9 cellular contexts compared by ENCODE assay signal in genomic region chr17:18411377-18411864, GRCh38. TPM values are rescaled to one million over a fixed set of nuclear protein-coding genes. Genes with fewer than 3 reads are reported as not detected.
DNase-seq lines count a peak whose midpoint lies in the region; ATAC-seq, FAIRE-seq and TF ChIP-seq lines count a peak whose summit lies in the region.
"Not testable (repeated sequence)": the region's sequence is repeated elsewhere in the genome, so short reads cannot be mapped to it uniquely, and the experiment has no call there.
"Had no signal": no experiment of that assay in that cellular context is flagged by ENCODE, and none has a peak within 500 bp of the region (broad histone marks: within the 10 kb centered on the region; RNA-seq: fewer than 3 reads in every experiment).

No MANE protein-coding gene starts in this region.

- peak overlapping the region; percentile 97 for H2AK5ac ChIP-seq in IMR-90 (ENCODE audit: low read depth, low read length)

- H3K9me1 ChIP-seq in IMR-90 (ENCODE audit: insufficient read depth, low read length); endothelial cell of umbilical vein (replicated peaks; ENCODE audit: control insufficient read depth, extremely low read depth, insufficient read depth, low read length): not testable (repeated sequence)

- peak overlapping the region; percentile 65 for H3K4me3 ChIP-seq in IMR-90 (ENCODE audit: insufficient read depth, low read depth, low read length)
- H3K4me3 ChIP-seq in SK-N-MC: peak overlapping the region; percentile 79
- peak overlapping the region in 2 of 3 experiments; percentile 39 to 46 for H3K4me3 ChIP-seq in endothelial cell of umbilical vein (replicated peaks in 1 of 3; ENCODE audit: insufficient read depth in 1 of 3, low read depth in 1 of 3, low read length in 3 of 3)
- H3K4me3 ChIP-seq in rectal smooth muscle tissue (ENCODE audit: low read length): peak overlapping the region; percentile 63
- H3K4me3 ChIP-seq in thoracic aorta: peak overlapping the region; percentile 75

- peak overlapping the region; percentile 79 for H2BK5ac ChIP-seq in IMR-90 (ENCODE audit: low read depth, low read length, poor library complexity, severe bottlenecking)

- CTCF ChIA-PET in IMR-90 (lab: Yijun Ruan, JAX); endothelial cell of umbilical vein (lab: Charles Lee): not testable (repeated sequence)

- H2AFZ ChIP-seq in IMR-90 (replicated peaks; ENCODE audit: low read length, poor library complexity) (peak overlapping the region; percentile 73), endothelial cell of umbilical vein (ENCODE audit: low read depth, low read length) (peak overlapping the region; percentile 57)

- peak overlapping the region; percentile 92 for H3K14ac ChIP-seq in IMR-90 (replicated peaks; ENCODE audit: low read depth, low read length)

- H3K4me1 ChIP-seq in IMR-90 (ENCODE audit: control insufficient read depth, insufficient read depth, low read length); endothelial cell of umbilical vein (ENCODE audit: control insufficient read depth, extremely low read depth, insufficient read depth, low read length); rectal smooth muscle tissue (ENCODE audit: control insufficient read depth, insufficient read depth, low read length); thoracic aorta (ENCODE audit: control insufficient read depth in 1 of 2, low read depth in 2 of 2): not testable (repeated sequence)

- H4K8ac ChIP-seq in IMR-90 (ENCODE audit: low read depth in 2 of 2, low read length in 2 of 2): peak overlapping the region; percentile 94 to 96

- not testable (repeated sequence) for H3K36me3 ChIP-seq in IMR-90 (ENCODE audit: control insufficient read depth, insufficient read depth, low read length); SK-N-MC (ENCODE audit: insufficient read depth, low read length); endothelial cell of umbilical vein (ENCODE audit: control insufficient read depth in 2 of 2, extremely low read depth in 1 of 2, insufficient read depth in 2 of 2, low read length in 2 of 2); rectal smooth muscle tissue (ENCODE audit: control insufficient read depth, insufficient read depth, low read length); thoracic aorta

- in situ Hi-C loops in IMR-90 (cut with MboI; ENCODE audit: low sequenced_read_pairs): not testable (repeated sequence)

- peak overlapping the region; percentile 30 for H3K18ac ChIP-seq in IMR-90 (ENCODE audit: low read depth, low read length)

- H2BK20ac ChIP-seq in IMR-90 (ENCODE audit: low read depth, low read length): not testable (repeated sequence)

- H3K79me1 ChIP-seq in IMR-90 (ENCODE audit: low read depth in 1 of 2, low read length in 2 of 2): not testable (repeated sequence)

- peak overlapping the region; percentile 96 for H4K91ac ChIP-seq in IMR-90 (ENCODE audit: insufficient read depth, low read depth, low read length)

- TF ChIP-seq POLR2A in IMR-90 (IDR thresholded peaks at IDR 0.05; ENCODE audit: low read depth, low read length); endothelial cell of umbilical vein (IDR thresholded peaks at IDR 0.05; ENCODE audit: low read depth, low read length): not testable (repeated sequence)

- POLR2A ChIA-PET in IMR-90 (lab: Charles Lee; ENCODE audit: unreplicated experiment); endothelial cell of umbilical vein (lab: Charles Lee): not testable (repeated sequence)

- peak overlapping the region; percentile 87 for H3K4ac ChIP-seq in IMR-90 (ENCODE audit: low read depth, low read length)

- not testable (repeated sequence) for BruUV-seq in IMR-90 (replicated peaks; lab: Mats Ljungman, UMichigan)
- TSS peak; percentile 68 for BruUV-seq in endothelial cell of umbilical vein (replicated peaks; lab: Mats Ljungman, UMichigan)

- peak; percentile 73 for ATAC-seq in IMR-90 (ENCODE audit: low read depth)
- not testable (repeated sequence) for ATAC-seq in thoracic aorta (ENCODE audit: insufficient number of reproducible peaks, low FRiP score, low read depth)

- not testable (repeated sequence) for TF ChIP-seq CTCF in IMR-90 (conservative IDR thresholded peaks at IDR 0.05; ENCODE audit: low read depth, low read length); endothelial cell of umbilical vein (IDR thresholded peaks at IDR 0.05; ENCODE audit: extremely low read depth in 1 of 2, insufficient read depth in 1 of 2, low read depth in 1 of 2, low read length in 2 of 2); thoracic aorta (IDR thresholded peaks at IDR 0.05)

- H3K4me2 ChIP-seq in IMR-90 (ENCODE audit: low read depth, low read length) (peak overlapping the region; percentile 28), endothelial cell of umbilical vein (ENCODE audit: insufficient read depth, low read length) (peak overlapping the region; percentile 24)

- DNase-seq in Daoy (ENCODE audit: low read depth): peak; percentile 42
- peak; percentile 61 for DNase-seq in IMR-90
- DNase-seq in SK-N-MC (ENCODE audit: low read depth, low spot score); thoracic aorta (ENCODE audit: low spot score): not testable (repeated sequence)
- peak; percentile 15 for DNase-seq in activated naive CD4-positive, alpha-beta T cell treated with Interleukin-2 at 50 U/mL for 16 hours
- DNase-seq in endothelial cell of umbilical vein (ENCODE audit: low read depth, low spot score): peak; percentile 5
- DNase-seq in kidney tubule cell (ENCODE audit: low spot score): peak; percentile 34

- not testable (repeated sequence) for H3K27me3 ChIP-seq in IMR-90 (ENCODE audit: control insufficient read depth, insufficient read depth, low read length); endothelial cell of umbilical vein (ENCODE audit: control insufficient read depth in 2 of 2, insufficient read depth in 2 of 2, low read length in 2 of 2); rectal smooth muscle tissue (ENCODE audit: control insufficient read depth, insufficient read depth, low read length); thoracic aorta (replicated peaks; ENCODE audit: insufficient read depth)

- H2BK15ac ChIP-seq in IMR-90 (ENCODE audit: low read depth, low read length): peak overlapping the region; percentile 52; the same call in 2 of the 3 replicates

- not testable (repeated sequence) for H3K79me2 ChIP-seq in endothelial cell of umbilical vein (ENCODE audit: control insufficient read depth, insufficient read depth, low read length)

- H4K5ac ChIP-seq in IMR-90 (ENCODE audit: low read depth, low read length): peak overlapping the region; percentile 81

- 0% methylated on average over 7 of the region's 25 CpGs; no CpG with 5 or more reads in 1 of the 2 experiments for WGBS in IMR-90 (ENCODE audit: extremely low coverage in 2 of 2, insufficient read length in 1 of 2), 2 experiments

- not testable (repeated sequence) for TF ChIP-seq RAD21 in IMR-90 (IDR thresholded peaks at IDR 0.05; ENCODE audit: low read length)

- H3K27ac ChIP-seq in IMR-90 (ENCODE audit: insufficient read depth, low read length) (peak overlapping the region; percentile 90), SK-N-MC (peak overlapping the region; percentile 94), rectal smooth muscle tissue (ENCODE audit: low read depth, low read length) (peak overlapping the region; percentile 88)
- H3K27ac ChIP-seq in endothelial cell of umbilical vein (ENCODE audit: insufficient read depth, low read depth, low read length); thoracic aorta: not testable (repeated sequence)

- not testable (repeated sequence) for H3K9me3 ChIP-seq in IMR-90 (ENCODE audit: control insufficient read depth, insufficient read depth, low read length); SK-N-MC (ENCODE audit: low read depth, low read length); endothelial cell of umbilical vein (replicated peaks; ENCODE audit: control insufficient read depth, insufficient read depth, low read length); thoracic aorta

- not testable (repeated sequence) for H2AK9ac ChIP-seq in IMR-90 (replicated peaks; ENCODE audit: low read depth, low read length, poor library complexity)

- peak; percentile 48 for FAIRE-seq in endothelial cell of umbilical vein (lab: Jason Lieb, UNC)

- intact Hi-C loops in IMR-90 (cut with micrococcal nuclease); endothelial cell of umbilical vein (cut with micrococcal nuclease): not testable (repeated sequence)

- not testable (repeated sequence) for H4K20me1 ChIP-seq in IMR-90 (ENCODE audit: insufficient read depth, low read length); endothelial cell of umbilical vein (replicated peaks; ENCODE audit: control insufficient read depth, extremely low read depth, insufficient read depth, low read length)

- peak overlapping the region; percentile 71 for H2BK120ac ChIP-seq in IMR-90 (ENCODE audit: low read depth, low read length)

- dilution Hi-C loops in IMR-90 (cut with HindIII; ENCODE audit: low sequenced_read_pairs, unreplicated experiment); endothelial cell of umbilical vein (cut with MboI; ENCODE audit: extremely low pct_ligation_motif_present, low sequenced_read_pairs): not testable (repeated sequence)

- peak overlapping the region; percentile 71 for H3K56ac ChIP-seq in IMR-90 (ENCODE audit: extremely low read depth, insufficient read depth, low read length)

- H3K23ac ChIP-seq in IMR-90 (ENCODE audit: low read depth, low read length): peak overlapping the region; percentile 29; the same call in 1 of the 2 replicates

- H3K9ac ChIP-seq in IMR-90 (ENCODE audit: low read depth, low read length): peak overlapping the region; percentile 85
- H3K9ac ChIP-seq in SK-N-MC (ENCODE audit: insufficient read length): peak overlapping the region; percentile 76
- not testable (repeated sequence) for H3K9ac ChIP-seq in endothelial cell of umbilical vein (replicated peaks; ENCODE audit: extremely low read depth, insufficient read depth, low read length); rectal smooth muscle tissue (ENCODE audit: low read length)

RNA-seq across cellular contexts. Expression of gene EVPLL, which starts 33.8 kb away (rescaled TPM):
- total RNA-seq in Daoy (2014; rRNA removed; shearing (Covaris generic)): not detected in 2 replicates
- total RNA-seq in IMR-90 (2012; rRNA removed): not detected in 2 replicates
- polyA plus RNA-seq in IMR-90 (2012; rRNA removed): not detected in 2 replicates
- polyA plus RNA-seq in IMR-90 (2012; cell fraction: cytosol; rRNA removed): not detected in 2 replicates
- 0.03 and 0.05 TPM in 2 replicates for polyA plus RNA-seq in IMR-90 (2012; cell fraction: nucleus; rRNA removed; ENCODE audit: low replicate concordance)
- not detected in 2 replicates for total RNA-seq in endothelial cell of umbilical vein
- polyA plus RNA-seq in endothelial cell of umbilical vein: not detected in 2 replicates
- polyA plus RNA-seq in endothelial cell of umbilical vein (2011; cell fraction: cytosol; rRNA removed): not detected in 2 replicates
- polyA plus RNA-seq in endothelial cell of umbilical vein (2011; cell fraction: nucleus; rRNA removed): not detected in 2 replicates
- polyA plus RNA-seq in endothelial cell of umbilical vein (2012): not detected in 2 replicates
- not detected in 2 replicates for polyA minus RNA-seq in endothelial cell of umbilical vein
- polyA minus RNA-seq in endothelial cell of umbilical vein (2011; cell fraction: cytosol; rRNA and poly(A)+ RNA removed): 1.4 TPM
- polyA minus RNA-seq in endothelial cell of umbilical vein (2011; cell fraction: nucleus; rRNA and poly(A)+ RNA removed): not detected in 2 replicates
- total RNA-seq in thoracic aorta: not detected
- total RNA-seq: glomerular endothelial cell had no signal

RNA-seq across cellular contexts. Expression of gene SHMT1, which starts 48.1 kb away (rescaled TPM):
- total RNA-seq in Daoy (2014; rRNA removed; shearing (Covaris generic)): 33.7 and 34.3 TPM in 2 replicates
- 7.5 and 8.1 TPM in 2 replicates for total RNA-seq in IMR-90 (2012; rRNA removed)
- 7.3 and 7.5 TPM in 2 replicates for polyA plus RNA-seq in IMR-90 (2012; rRNA removed)
- 4.5 and 15.3 TPM in 2 replicates for polyA plus RNA-seq in IMR-90 (2012; cell fraction: cytosol; rRNA removed)
- polyA plus RNA-seq in IMR-90 (2012; cell fraction: nucleus; rRNA removed; ENCODE audit: low replicate concordance): 11.6 and 11.8 TPM in 2 replicates
- total RNA-seq in endothelial cell of umbilical vein: 27.2 and 27.6 TPM in 2 replicates
- 14.2 and 18.9 TPM in 2 replicates for polyA plus RNA-seq in endothelial cell of umbilical vein
- polyA plus RNA-seq in endothelial cell of umbilical vein (2011; cell fraction: cytosol; rRNA removed): 17.7 and 18.2 TPM in 2 replicates
- polyA plus RNA-seq in endothelial cell of umbilical vein (2011; cell fraction: nucleus; rRNA removed): 23.8 and 24.6 TPM in 2 replicates
- 19.2 and 20.4 TPM in 2 replicates for polyA plus RNA-seq in endothelial cell of umbilical vein (2012)
- polyA minus RNA-seq in endothelial cell of umbilical vein: 17.7 and 21.1 TPM in 2 replicates
- 29.9 TPM for polyA minus RNA-seq in endothelial cell of umbilical vein (2011; cell fraction: cytosol; rRNA and poly(A)+ RNA removed)
- 11.0 and 15.8 TPM in 2 replicates for polyA minus RNA-seq in endothelial cell of umbilical vein (2011; cell fraction: nucleus; rRNA and poly(A)+ RNA removed)
- total RNA-seq in thoracic aorta: 10 to 100 TPM; 15.9 to 28.0 TPM
